ENCODE assay signal across 1 cellular context in genomic region chr6:46983007-46983411, GRCh38.
TF ChIP-seq lines count a peak whose summit lies in the region.

No MANE protein-coding gene starts in this region.

TF ChIP-seq in GM23338, 12 proteins besides CTCF, POLR2A, EP300 and RAD21 (continued from another document):
- TF ChIP-seq ZNF462 (CRISPR knock-in tag; IDR thresholded peaks at IDR 0.05) (no peak), ZNF331 (CRISPR knock-in tag; IDR thresholded peaks at IDR 0.05; ENCODE audit: low read depth) (no peak), CREB1 (CRISPR knock-in tag; IDR thresholded peaks at IDR 0.05; ENCODE audit: low read depth) (no peak)
